In genomic region chr19:31262673-31263308, GRCh38 we compare ENCODE assay signal across 17 cellular contexts.
DNase-seq lines count a peak whose midpoint lies in the region; TF ChIP-seq lines count a peak whose summit lies in the region.
"Had no signal": no experiment of that assay in that cellular context is flagged by ENCODE, and none has a peak within 500 bp of the region (broad histone marks: within the 10 kb centered on the region; RNA-seq: fewer than 3 reads in every experiment).

No MANE protein-coding gene starts in this region.

- no peak for TF ChIP-seq CTCF in choroid plexus epithelial cell (conservative IDR thresholded peaks at IDR 0.05; ENCODE audit: low read depth, low read length)
- TF ChIP-seq CTCF in tibial artery (IDR thresholded peaks at IDR 0.05) = no peak

- no peak overlapping the region for H3K27ac ChIP-seq in tibial artery
- H3K27ac ChIP-seq: body of pancreas, ovary had no signal

- peaks cover 0 to 20% of the 10 kb centered on the region in 2 donors for H3K27me3 ChIP-seq in tibial artery
- H3K27me3 ChIP-seq: body of pancreas, ovary had no signal

- DNase-seq in activated CD8-positive, alpha-beta memory T cell treated with anti-CD3 and anti-CD28 coated beads, Interleukin-2, amount 50 U/mL, for 48 hours = peak; percentile 6
- no peak for DNase-seq in activated CD8-positive, alpha-beta memory T cell treated with anti-CD3 and anti-CD28 coated beads, Interleukin-2, amount 50 U/mL, for 4 hours
- DNase-seq in choroid plexus epithelial cell (ENCODE audit: low read depth) = peak; percentile 55
- DNase-seq in mesenteric fat pad (ENCODE audit: low spot score) = peak; percentile 74
- peak; percentile 20 to 47 for DNase-seq in tibial artery
- no peak for DNase-seq in posterior vena cava (ENCODE audit: low spot score)
- no peak for DNase-seq in stimulated activated CD4-positive, alpha-beta T cell treated with anti-CD3 and anti-CD28 coated beads, Interleukin-2, amount 100 ng/mL, for 48 hours
- no peak for DNase-seq in activated gamma-delta T cell treated with Interleukin-2 at 50 U/mL for 16 hours
- DNase-seq: 8988T; activated CD4-positive, alpha-beta memory T cell treated with anti-CD3 and anti-CD28 coated beads for 36 hours; activated T-cell treated with anti-CD3 and anti-CD28 coated beads, Interleukin-2, amount 50 U/mL, for 48 hours; body of pancreas; GOT3; NCI-H1417; NCI-H524 treated with DMSO at 0.1 percent for 48 hours; SHP77 had no signal

- peaks cover 0 to 9% (median 3%) of the 10 kb centered on the region in 4 donors for H3K4me1 ChIP-seq in tibial artery
- H3K4me1 ChIP-seq: body of pancreas had no signal

- H3K4me3 ChIP-seq in choroid plexus epithelial cell (ENCODE audit: low read depth, low read length) = peak overlapping the region; percentile 28
- H3K4me3 ChIP-seq in tibial artery = no peak overlapping the region
- H3K4me3 ChIP-seq: body of pancreas, ovary had no signal

- no peaks in the 10 kb centered on the region for H3K9me3 ChIP-seq in tibial artery
- H3K9me3 ChIP-seq: body of pancreas, ovary had no signal

- intact Hi-C loops in tibial artery (cut with DNase I; ENCODE audit: low total_unique reads) (no loop called here), posterior vena cava (cut with DNase I) (no loop called here)

- no peaks in the 10 kb centered on the region for H3K36me3 ChIP-seq in tibial artery
- H3K36me3 ChIP-seq: ovary had no signal

Comparison
In these comparisons a context has a peak if more than half of its experiments do, and no peak if none do; other contexts are left out.
1. DNase-seq: peak in activated CD8-positive, alpha-beta memory T cell treated with anti-CD3 and anti-CD28 coated beads, Interleukin-2, amount 50 U/mL, for 48 hours (single experiment), choroid plexus epithelial cell (single experiment), mesenteric fat pad (single experiment) and tibial artery (2 of 2); none in activated CD8-positive, alpha-beta memory T cell treated with anti-CD3 and anti-CD28 coated beads, Interleukin-2, amount 50 U/mL, for 4 hours (single experiment), posterior vena cava (single experiment), stimulated activated CD4-positive, alpha-beta T cell treated with anti-CD3 and anti-CD28 coated beads, Interleukin-2, amount 100 ng/mL, for 48 hours (0 of 2) and activated gamma-delta T cell treated with Interleukin-2 at 50 U/mL for 16 hours (single experiment).